1 cellular context compared by ENCODE assay signal in genomic region chr7:6502886-6503285, GRCh38.
TF ChIP-seq lines count a peak whose summit lies in the region.

No MANE protein-coding gene starts in this region.

TF ChIP-seq in WTC11, 78 proteins besides CTCF, POLR2A, EP300 and RAD21 (continued from another document):
- TF ChIP-seq AFF4 (CRISPR knock-in tag; IDR thresholded peaks at IDR 0.05; ENCODE audit: borderline replicate concordance) (no peak), IRF1 (CRISPR knock-in tag; IDR thresholded peaks at IDR 0.05) (no peak), CREM (CRISPR knock-in tag; IDR thresholded peaks at IDR 0.05) (no peak), GRHL2 (CRISPR knock-in tag; IDR thresholded peaks at IDR 0.05; ENCODE audit: insufficient replicate concordance, severe bottlenecking) (no peak)
